27 cellular contexts compared by ENCODE assay signal in the genomic region with DNA sequence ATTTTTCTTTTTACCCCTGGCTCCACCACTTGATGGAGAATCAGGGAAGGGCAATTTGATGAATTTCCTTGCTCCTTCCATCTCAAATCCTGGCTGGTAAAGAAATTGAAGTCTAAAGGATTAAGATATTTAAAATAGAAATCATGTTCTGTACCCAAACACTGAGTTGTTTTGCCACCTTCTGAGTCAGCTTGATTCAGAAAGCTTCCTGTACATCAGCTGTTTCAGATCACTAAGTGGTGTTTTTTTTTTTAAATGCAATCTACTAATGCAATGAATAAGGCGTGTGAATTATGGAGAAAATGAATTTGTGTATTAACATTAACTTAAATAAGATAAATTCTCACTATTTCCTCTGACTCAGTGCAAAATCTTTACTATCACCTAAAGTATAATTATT. TPM values are rescaled to one million over a fixed set of nuclear protein-coding genes. Genes with fewer than 3 reads are reported as not detected.
"Had no signal": no experiment of that assay in that cellular context is flagged by ENCODE, and none has a peak within 500 bp of the region (broad histone marks: within the 10 kb centered on the region; RNA-seq: fewer than 3 reads in every experiment).

No MANE protein-coding gene starts in this region.

- DNase-seq: activated CD4-positive, alpha-beta memory T cell treated with anti-CD3 and anti-CD28 coated beads, Interleukin-2, amount 10 ng/mL, durations not matched to agents 7 days and 5 days; activated CD4-positive, alpha-beta T cell treated with anti-CD3 and anti-CD28 coated beads, Interleukin-2, amount 10 ng/mL, durations not matched to agents 24 days and 14 days; activated effector memory CD4-positive, alpha-beta T cell treated with anti-CD3 and anti-CD28 coated beads, Interleukin-2, amount 50 U/mL, for 16 hours; activated naive CD4-positive, alpha-beta T cell treated with anti-CD3 and anti-CD28 coated beads, Interleukin-2, amount 50 U/mL, for 16 hours; activated naive CD8-positive, alpha-beta T cell treated with anti-CD3 and anti-CD28 coated beads, Interleukin-2, amount 50 U/mL, for 24 hours; activated T-cell treated with anti-CD3 and anti-CD28 coated beads, Interleukin-2, amount 50 U/mL, for 72 hours; aorta; brain microvascular endothelial cell; central memory CD4-positive, alpha-beta T cell; dorsolateral prefrontal cortex; effector memory CD8-positive, alpha-beta T cell; foreskin melanocyte; immature natural killer cell; kidney glomerular epithelial cell; left ventricle myocardium inferior; naive thymus-derived CD4-positive, alpha-beta T cell; stimulated activated CD4-positive, alpha-beta T cell treated with anti-CD3 and anti-CD28 coated beads, Interleukin-12 subunit alpha, Interleukin-12 subunit beta, amount 100 ng/mL, for 4 hours; stimulated activated CD4-positive, alpha-beta T cell treated with anti-CD3 and anti-CD28 coated beads, Interleukin-4, amount 100 ng/mL, for 4 hours; substantia nigra; tibial artery had no signal

- H3K27ac ChIP-seq: brain microvascular endothelial cell, hepatocyte, left ventricle myocardium inferior, prostate gland, tibial artery, VCaP had no signal

- H3K36me3 ChIP-seq: brain microvascular endothelial cell, left ventricle myocardium inferior, prostate gland, tibial artery had no signal

- H3K9me3 Mint-ChIP-seq: activated CD4-positive, alpha-beta T cell treated with anti-CD3 and anti-CD28 coated beads, Interleukin-2, amount 10 ng/mL, durations not matched to agents 24 days and 14 days; activated naive CD8-positive, alpha-beta T cell treated with anti-CD3 and anti-CD28 coated beads, Interleukin-2, amount 50 U/mL, for 24 hours; activated T-cell treated with anti-CD3 and anti-CD28 coated beads, Interleukin-2, amount 50 U/mL, for 72 hours; effector memory CD8-positive, alpha-beta T cell; immature natural killer cell; stimulated activated naive CD8-positive, alpha-beta T cell treated with anti-CD3 and anti-CD28 coated beads, Interleukin-15, Interleukin-2, amounts not matched to agents 100 ng/mL and 50 ng/mL, for 24 hours had no signal

- H3K4me2 ChIP-seq: hepatocyte had no signal

- H2AFZ ChIP-seq: hepatocyte had no signal

- H3K27ac Mint-ChIP-seq: activated CD4-positive, alpha-beta memory T cell treated with anti-CD3 and anti-CD28 coated beads, Interleukin-2, amount 10 ng/mL, durations not matched to agents 7 days and 5 days; activated CD4-positive, alpha-beta T cell treated with anti-CD3 and anti-CD28 coated beads, Interleukin-2, amount 10 ng/mL, durations not matched to agents 24 days and 14 days; activated naive CD8-positive, alpha-beta T cell treated with anti-CD3 and anti-CD28 coated beads, Interleukin-2, amount 50 U/mL, for 24 hours; activated T-cell treated with anti-CD3 and anti-CD28 coated beads, Interleukin-2, amount 50 U/mL, for 72 hours; effector memory CD8-positive, alpha-beta T cell; immature natural killer cell; naive thymus-derived CD4-positive, alpha-beta T cell; stimulated activated naive CD8-positive, alpha-beta T cell treated with anti-CD3 and anti-CD28 coated beads, Interleukin-15, Interleukin-2, amounts not matched to agents 100 ng/mL and 50 ng/mL, for 24 hours had no signal

- H3K9me3 ChIP-seq: left ventricle myocardium inferior, prostate gland, tibial artery had no signal

- H3K4me1 ChIP-seq: left ventricle myocardium inferior, prostate gland, tibial artery had no signal

- H3K79me2 ChIP-seq: hepatocyte had no signal

- H3K4me1 Mint-ChIP-seq: activated CD4-positive, alpha-beta memory T cell treated with anti-CD3 and anti-CD28 coated beads, Interleukin-2, amount 10 ng/mL, durations not matched to agents 7 days and 5 days; activated CD4-positive, alpha-beta T cell treated with anti-CD3 and anti-CD28 coated beads, Interleukin-2, amount 10 ng/mL, durations not matched to agents 24 days and 14 days; activated naive CD8-positive, alpha-beta T cell treated with anti-CD3 and anti-CD28 coated beads, Interleukin-2, amount 50 U/mL, for 24 hours; immature natural killer cell; naive thymus-derived CD4-positive, alpha-beta T cell; neural crest cell had no signal

- H3K4me3 ChIP-seq: dorsolateral prefrontal cortex, hepatocyte, left ventricle myocardium inferior, prostate gland, tibial artery had no signal

- H3K4me3 Mint-ChIP-seq: activated CD4-positive, alpha-beta memory T cell treated with anti-CD3 and anti-CD28 coated beads, Interleukin-2, amount 10 ng/mL, durations not matched to agents 7 days and 5 days; activated CD4-positive, alpha-beta T cell treated with anti-CD3 and anti-CD28 coated beads, Interleukin-2, amount 10 ng/mL, durations not matched to agents 24 days and 14 days; activated naive CD8-positive, alpha-beta T cell treated with anti-CD3 and anti-CD28 coated beads, Interleukin-2, amount 50 U/mL, for 24 hours; activated T-cell treated with anti-CD3 and anti-CD28 coated beads, Interleukin-2, amount 50 U/mL, for 72 hours; effector memory CD8-positive, alpha-beta T cell; immature natural killer cell; naive thymus-derived CD4-positive, alpha-beta T cell; neural crest cell; stimulated activated naive CD8-positive, alpha-beta T cell treated with anti-CD3 and anti-CD28 coated beads, Interleukin-15, Interleukin-2, amounts not matched to agents 100 ng/mL and 50 ng/mL, for 24 hours had no signal

- H3K27me3 ChIP-seq: brain microvascular endothelial cell, dorsolateral prefrontal cortex, hepatocyte, tibial artery had no signal

- H3K36me3 Mint-ChIP-seq: immature natural killer cell; naive thymus-derived CD4-positive, alpha-beta T cell had no signal

RNA-seq across cellular contexts. Expression of a gene that starts 11.5 kb away (rescaled TPM):
- total RNA-seq: activated CD4-positive, alpha-beta memory T cell treated with anti-CD3 and anti-CD28 coated beads, Interleukin-2, amount 10 ng/mL, durations not matched to agents 7 days and 5 days; activated CD4-positive, alpha-beta T cell treated with anti-CD3 and anti-CD28 coated beads, Interleukin-2, amount 10 ng/mL, durations not matched to agents 24 days and 14 days; activated T-cell treated with anti-CD3 and anti-CD28 coated beads, Interleukin-2, amount 50 U/mL, for 72 hours; aorta; naive thymus-derived CD4-positive, alpha-beta T cell; T-helper 2 cell treated with Interferon-gamma antibody and Interleukin-4, amounts not matched to agents 100 ng/mL and 5 ng/mL, for 36 hours; ureter had no signal
